Comparison of ENCODE assay signal across 8 cellular contexts in genomic region chr20:49915118-49915379, GRCh38. TPM values are rescaled to one million over a fixed set of nuclear protein-coding genes. Genes with fewer than 3 reads are reported as not detected.
A peak's percentile ranks its signal among the peaks of the same experiment; 100 is the strongest.
DNase-seq lines count a peak whose midpoint lies in the region; ATAC-seq and TF ChIP-seq lines count a peak whose summit lies in the region.

No MANE protein-coding gene starts in this region.

- H3K27ac ChIP-seq in 22Rv1 (peak overlapping the region; percentile 99), RWPE1 (peak overlapping the region; percentile 98), prostate gland (peak overlapping the region; percentile 99)

- H3K9me3 ChIP-seq in prostate gland, result no peaks in the 10 kb centered on the region

- CTCF ChIA-PET in RWPE1 (lab: Yijun Ruan, JAX), result interaction anchor here (0.5 to 4.7 kb wide), 4 partner anchors 10 to 373 kb away, joined by 3 to 20 read pairs (median 5); no protein-coding TSS in a partner anchor

- peaks cover 18% of the 10 kb centered on the region for H3K4me1 ChIP-seq in prostate gland (replicated peaks)

- H3K27me3 ChIP-seq in prostate gland (replicated peaks; ENCODE audit: insufficient read depth), result no peaks in the 10 kb centered on the region

- 0% methylated on average over 20 of the region's 23 CpGs for WGBS in prostate gland

- intact Hi-C loops in prostate gland (cut with DNase I), result loop anchor here (1.0 kb wide), 1 partner anchor 21 kb away; the partner anchor contains the start of gene RNF114

- POLR2A ChIA-PET in RWPE1 (lab: Yijun Ruan, JAX; ENCODE audit: low non-redundant PET), result no interaction called here

- TF ChIP-seq POLR2A in prostate gland (IDR thresholded peaks at IDR 0.05), result no peak

- peak overlapping the region; percentile 95 for H3K4me3 ChIP-seq in fibroblast of mammary gland (ENCODE audit: control insufficient read depth, low read depth, low read length)
- H3K4me3 ChIP-seq in prostate gland, result peak overlapping the region; percentile 99

- no peak for DNase-seq in RWPE1 (ENCODE audit: low spot score)
- DNase-seq in fibroblast of mammary gland (ENCODE audit: low read depth), result no peak
- DNase-seq in prostate gland (ENCODE audit: low spot score), result no peak
- no peak for DNase-seq in DMS79 (lab: John Stamatoyannopoulos, UW)
- no peak for DNase-seq in islet precursor cell
- no peak for DNase-seq in NCI-H524 (lab: John Stamatoyannopoulos, UW)

- ATAC-seq in GM21576 (IDR thresholded peaks at IDR 0.05; ENCODE audit: unreplicated experiment), result peak; percentile 41

- no peaks in the 10 kb centered on the region for H3K36me3 ChIP-seq in prostate gland

- TF ChIP-seq CTCF in 22Rv1 (IDR thresholded peaks at IDR 0.05) (no peak), RWPE1 (conservative IDR thresholded peaks at IDR 0.05; ENCODE audit: low read depth) (no peak; the same call in 1 of the 2 replicates), fibroblast of mammary gland (conservative IDR thresholded peaks at IDR 0.05; ENCODE audit: control insufficient read depth, insufficient read depth, low read depth, low read length) (no peak), prostate gland (IDR thresholded peaks at IDR 0.05) (no peak)

RNA-seq across cellular contexts. Expression of gene SPATA2, which starts 0.3 kb away (rescaled TPM):
- 10 to 100 TPM in 1 of 2 donors, 1 to 10 TPM in 1; 9.2 to 15.2 TPM for total RNA-seq in prostate gland

RNA-seq across cellular contexts. Expression of gene RNF114, which starts 21.1 kb away (rescaled TPM):
- total RNA-seq in prostate gland, result 100 to 1,000 TPM; 166 to 239 TPM
